Comparison of ENCODE assay signal across 8 cellular contexts in the genomic region with DNA sequence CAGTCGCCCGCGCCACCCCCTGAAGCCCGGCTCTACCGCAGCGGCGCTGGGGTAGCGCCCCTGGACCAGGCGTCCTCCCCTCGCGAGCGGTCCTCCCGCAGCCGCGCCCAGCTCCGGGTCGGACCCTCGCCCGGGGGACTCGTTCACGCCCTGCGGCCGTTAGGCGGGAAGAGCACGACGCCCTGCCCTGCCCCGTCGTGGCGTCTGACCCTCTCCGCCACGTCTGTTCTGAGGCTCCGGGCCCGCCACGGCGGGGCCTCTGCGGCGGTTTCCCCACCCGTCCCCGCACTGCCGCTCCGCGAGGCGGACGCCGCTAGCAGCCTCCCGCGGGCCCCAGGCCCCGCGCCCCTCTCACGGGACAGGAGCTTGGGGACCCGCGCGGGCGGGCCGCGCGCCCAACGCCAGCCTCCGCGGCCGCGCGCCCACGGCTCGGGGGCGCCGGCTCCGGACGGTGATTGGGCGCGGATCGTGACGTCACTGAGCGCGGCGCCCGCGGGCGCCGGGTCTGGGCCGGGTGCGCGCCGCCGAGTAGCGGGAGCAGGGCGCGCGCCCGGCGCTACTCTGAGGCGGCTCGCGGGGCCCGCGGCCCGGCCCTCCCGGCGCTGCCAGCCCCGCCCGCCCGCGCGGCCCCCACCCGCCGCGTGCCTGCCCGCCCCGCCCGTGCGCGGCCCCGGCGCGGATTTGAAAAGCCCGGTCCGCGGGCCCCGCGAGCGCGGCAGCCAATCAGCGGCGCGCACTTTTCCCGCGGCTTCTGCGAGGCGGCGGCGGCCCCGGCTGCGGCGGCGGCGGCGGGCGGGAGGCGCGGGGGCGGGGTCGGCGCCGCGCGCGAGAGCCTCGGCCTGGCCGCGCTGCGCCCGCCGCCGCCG. TPM values are rescaled to one million over a fixed set of nuclear protein-coding genes. Genes with fewer than 3 reads are reported as not detected.
A peak's percentile ranks its signal among the peaks of the same experiment; 100 is the strongest.
DNase-seq lines count a peak whose midpoint lies in the region; ATAC-seq and TF ChIP-seq lines count a peak whose summit lies in the region.

A gene (plus strand): TSS at position 816 of the 866 bp plus-strand sequence. CDS start 29,262 bp downstream, outside the sequence.

- H3K9me3 ChIP-seq in BLaER1 (no peaks in the 10 kb centered on the region), liver (ENCODE audit: control insufficient read depth in 4 of 4, low read length in 3 of 4) (no peaks in the 10 kb centered on the region)

- H3K4me3 ChIP-seq in BLaER1 (peak within 1 kb of the TSS; percentile 93), liver (ENCODE audit: low read depth in 1 of 3, low read length in 3 of 3) (peak within 1 kb of the TSS; percentile 77 to 99 (median 83))

- H3K4me1 ChIP-seq in BLaER1 (peaks cover 40% of the 10 kb centered on the region), liver (ENCODE audit: control insufficient read depth in 4 of 4, insufficient read depth in 4 of 4, low read length in 3 of 4) (peaks cover 7 to 31% (median 23%) of the 10 kb centered on the region in 4 donors)

- H3K9ac ChIP-seq in BLaER1 (peak within 1 kb of the TSS; percentile 97), liver (ENCODE audit: low read depth in 1 of 2, low read length in 2 of 2) (peak within 1 kb of the TSS; percentile 72 to 78)

- peaks cover 32% of the 10 kb centered on the region for H4K20me1 ChIP-seq in BLaER1

- peak; percentile 66 for ATAC-seq in GM19328 (IDR thresholded peaks at IDR 0.05; ENCODE audit: unreplicated experiment)
- ATAC-seq in HG03460 (IDR thresholded peaks at IDR 0.05; ENCODE audit: unreplicated experiment), result peak; percentile 49

- H3K4me2 ChIP-seq in BLaER1, result peak within 1 kb of the TSS; percentile 96

- H3K27me3 ChIP-seq in BLaER1, result no peaks in the 10 kb centered on the region
- H3K27me3 ChIP-seq in liver (ENCODE audit: control insufficient read depth in 4 of 4, insufficient read depth in 4 of 4, low read length in 3 of 4), result no peaks in the 10 kb centered on the region

- no peak for TF ChIP-seq RAD21 in liver (IDR thresholded peaks at IDR 0.05)

- peak; percentile 93 for DNase-seq in NCI-H69 (lab: John Stamatoyannopoulos, UW)
- DNase-seq in activated CD4-positive, alpha-beta T cell treated with anti-CD3 and anti-CD28 coated beads, Interleukin-2, amount 50 U/mL, for 24 hours (ENCODE audit: low read depth in 1 of 2, low spot score in 1 of 2), result peak; percentile 81 to 83
- peak; percentile 92 for DNase-seq in dermis blood vessel endothelial cell
- DNase-seq in stimulated activated CD4-positive, alpha-beta T cell treated with anti-CD3 and anti-CD28 coated beads, Interleukin-4, amount 100 ng/mL, for 1 hour, result peak; percentile 92

- no peak for TF ChIP-seq CTCF in liver (IDR thresholded peaks at IDR 0.05; ENCODE audit: low read depth, low read length, missing input control)

- WGBS in liver, result under 1% methylated on average over 155 of the region's 155 CpGs

- H3K27ac ChIP-seq in BLaER1 (peak within 1 kb of the TSS; percentile 99), liver (ENCODE audit: low read depth in 1 of 2, low read length in 2 of 2) (peak within 1 kb of the TSS; percentile 97 to 99)

- peaks cover 5% of the 10 kb centered on the region; the same call in 1 of the 2 replicates for H3K36me3 ChIP-seq in BLaER1
- no peaks in the 10 kb centered on the region for H3K36me3 ChIP-seq in liver (ENCODE audit: control insufficient read depth in 4 of 4, insufficient read depth in 3 of 4, low read depth in 1 of 4, low read length in 3 of 4)

TF ChIP-seq in liver, 16 proteins besides CTCF, POLR2A, EP300 and RAD21:
- TF ChIP-seq, protein P1, sequence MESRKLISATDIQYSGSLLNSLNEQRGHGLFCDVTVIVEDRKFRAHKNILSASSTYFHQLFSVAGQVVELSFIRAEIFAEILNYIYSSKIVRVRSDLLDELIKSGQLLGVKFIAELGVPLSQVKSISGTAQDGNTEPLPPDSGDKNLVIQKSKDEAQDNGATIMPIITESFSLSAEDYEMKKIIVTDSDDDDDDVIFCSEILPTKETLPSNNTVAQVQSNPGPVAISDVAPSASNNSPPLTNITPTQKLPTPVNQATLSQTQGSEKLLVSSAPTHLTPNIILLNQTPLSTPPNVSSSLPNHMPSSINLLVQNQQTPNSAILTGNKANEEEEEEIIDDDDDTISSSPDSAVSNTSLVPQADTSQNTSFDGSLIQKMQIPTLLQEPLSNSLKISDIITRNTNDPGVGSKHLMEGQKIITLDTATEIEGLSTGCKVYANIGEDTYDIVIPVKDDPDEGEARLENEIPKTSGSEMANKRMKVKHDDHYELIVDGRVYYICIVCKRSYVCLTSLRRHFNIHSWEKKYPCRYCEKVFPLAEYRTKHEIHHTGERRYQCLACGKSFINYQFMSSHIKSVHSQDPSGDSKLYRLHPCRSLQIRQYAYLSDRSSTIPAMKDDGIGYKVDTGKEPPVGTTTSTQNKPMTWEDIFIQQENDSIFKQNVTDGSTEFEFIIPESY (IDR thresholded peaks at IDR 0.05), result no peak
- TF ChIP-seq HNF4A (conservative IDR thresholded peaks at IDR 0.05) (no peak), YY1 (IDR thresholded peaks at IDR 0.05) (no peak), FOXA2 (IDR thresholded peaks at IDR 0.05) (no peak), RXRA (IDR thresholded peaks at IDR 0.05) (no peak), SP1 (IDR thresholded peaks at IDR 0.05) (no peak), GABPA (IDR thresholded peaks at IDR 0.05 in 1 of 2, conservative IDR thresholded peaks at IDR 0.05 in 1 of 2) (no peak), NR2F2 (IDR thresholded peaks at IDR 0.05) (no peak), TAF1 (conservative IDR thresholded peaks at IDR 0.05) (no peak)
- TF ChIP-seq, protein P2, sequence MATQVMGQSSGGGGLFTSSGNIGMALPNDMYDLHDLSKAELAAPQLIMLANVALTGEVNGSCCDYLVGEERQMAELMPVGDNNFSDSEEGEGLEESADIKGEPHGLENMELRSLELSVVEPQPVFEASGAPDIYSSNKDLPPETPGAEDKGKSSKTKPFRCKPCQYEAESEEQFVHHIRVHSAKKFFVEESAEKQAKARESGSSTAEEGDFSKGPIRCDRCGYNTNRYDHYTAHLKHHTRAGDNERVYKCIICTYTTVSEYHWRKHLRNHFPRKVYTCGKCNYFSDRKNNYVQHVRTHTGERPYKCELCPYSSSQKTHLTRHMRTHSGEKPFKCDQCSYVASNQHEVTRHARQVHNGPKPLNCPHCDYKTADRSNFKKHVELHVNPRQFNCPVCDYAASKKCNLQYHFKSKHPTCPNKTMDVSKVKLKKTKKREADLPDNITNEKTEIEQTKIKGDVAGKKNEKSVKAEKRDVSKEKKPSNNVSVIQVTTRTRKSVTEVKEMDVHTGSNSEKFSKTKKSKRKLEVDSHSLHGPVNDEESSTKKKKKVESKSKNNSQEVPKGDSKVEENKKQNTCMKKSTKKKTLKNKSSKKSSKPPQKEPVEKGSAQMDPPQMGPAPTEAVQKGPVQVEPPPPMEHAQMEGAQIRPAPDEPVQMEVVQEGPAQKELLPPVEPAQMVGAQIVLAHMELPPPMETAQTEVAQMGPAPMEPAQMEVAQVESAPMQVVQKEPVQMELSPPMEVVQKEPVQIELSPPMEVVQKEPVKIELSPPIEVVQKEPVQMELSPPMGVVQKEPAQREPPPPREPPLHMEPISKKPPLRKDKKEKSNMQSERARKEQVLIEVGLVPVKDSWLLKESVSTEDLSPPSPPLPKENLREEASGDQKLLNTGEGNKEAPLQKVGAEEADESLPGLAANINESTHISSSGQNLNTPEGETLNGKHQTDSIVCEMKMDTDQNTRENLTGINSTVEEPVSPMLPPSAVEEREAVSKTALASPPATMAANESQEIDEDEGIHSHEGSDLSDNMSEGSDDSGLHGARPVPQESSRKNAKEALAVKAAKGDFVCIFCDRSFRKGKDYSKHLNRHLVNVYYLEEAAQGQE (IDR thresholded peaks at IDR 0.05), result no peak
- TF ChIP-seq, protein P3, sequence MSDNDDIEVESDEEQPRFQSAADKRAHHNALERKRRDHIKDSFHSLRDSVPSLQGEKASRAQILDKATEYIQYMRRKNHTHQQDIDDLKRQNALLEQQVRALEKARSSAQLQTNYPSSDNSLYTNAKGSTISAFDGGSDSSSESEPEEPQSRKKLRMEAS (IDR thresholded peaks at IDR 0.05), result no peak
- TF ChIP-seq, protein P4, sequence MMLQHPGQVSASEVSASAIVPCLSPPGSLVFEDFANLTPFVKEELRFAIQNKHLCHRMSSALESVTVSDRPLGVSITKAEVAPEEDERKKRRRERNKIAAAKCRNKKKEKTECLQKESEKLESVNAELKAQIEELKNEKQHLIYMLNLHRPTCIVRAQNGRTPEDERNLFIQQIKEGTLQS (IDR thresholded peaks at IDR 0.05), result no peak

RNA-seq across cellular contexts. Expression of the gene that starts here (rescaled TPM):
- total RNA-seq in dermis blood vessel endothelial cell (66.0 and 102 TPM in 2 replicates), liver (10 to 100 TPM; 17.2 to 71.5 TPM)
- polyA plus RNA-seq in liver, result 1 to 10 TPM; 5.1 to 5.9 TPM

Comparison
In these comparisons a context has a peak if more than half of its experiments do, and no peak if none do; other contexts are left out.
1. Peak in every context shown above with its lines: DNase-seq, ATAC-seq, H3K4me3 ChIP-seq and H3K27ac ChIP-seq.